ENCODE assay signal across 20 cellular contexts in the genomic region with DNA sequence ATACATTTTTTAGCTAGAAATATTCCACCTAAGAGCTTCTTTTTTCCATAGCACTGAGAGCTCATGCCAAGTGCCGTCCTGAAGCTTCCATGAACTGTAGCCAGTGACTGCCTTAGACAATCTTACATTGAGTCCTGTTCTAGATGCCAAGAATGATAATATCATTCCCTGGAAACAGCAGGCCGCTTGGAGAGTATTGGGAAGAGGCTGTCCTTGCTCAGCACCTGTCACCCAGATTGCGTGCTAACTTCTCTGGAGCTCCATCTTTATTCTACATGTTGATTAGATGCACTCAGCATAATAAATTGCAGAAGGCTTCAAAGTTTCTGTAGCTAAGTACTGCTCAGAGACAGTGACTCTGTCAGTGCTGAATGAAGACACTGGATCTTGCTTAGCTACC.
"Had no signal": no experiment of that assay in that cellular context is flagged by ENCODE, and none has a peak within 500 bp of the region (broad histone marks: within the 10 kb centered on the region; RNA-seq: fewer than 3 reads in every experiment).

No MANE protein-coding gene starts in this region.

- H3K9me3 ChIP-seq: adrenal gland had no signal

- H3K36me3 Mint-ChIP-seq: activated naive CD8-positive, alpha-beta T cell treated with anti-CD3 and anti-CD28 coated beads, Interleukin-2, amount 10 ng/mL, durations not matched to agents 7 days and 5 days had no signal

- H3K9me3 Mint-ChIP-seq: activated naive CD8-positive, alpha-beta T cell treated with anti-CD3 and anti-CD28 coated beads, Interleukin-2, amount 10 ng/mL, durations not matched to agents 7 days and 5 days had no signal

- H3K4me3 Mint-ChIP-seq: activated CD4-positive, alpha-beta T cell treated with anti-CD3 and anti-CD28 coated beads for 36 hours; activated CD8-positive, alpha-beta T cell treated with anti-CD3 and anti-CD28 coated beads, Interleukin-2, amount 10 ng/mL, durations not matched to agents 7 days and 5 days; activated naive CD8-positive, alpha-beta T cell treated with anti-CD3 and anti-CD28 coated beads, Interleukin-2, amount 10 ng/mL, durations not matched to agents 7 days and 5 days had no signal

- DNase-seq: activated CD4-positive, alpha-beta T cell treated with anti-CD3 and anti-CD28 coated beads for 36 hours; activated CD4-positive, alpha-beta T cell treated with anti-CD3 and anti-CD28 coated beads, Interleukin-2, amount 50 U/mL, for 4 hours; activated CD8-positive, alpha-beta memory T cell treated with anti-CD3 and anti-CD28 coated beads, Interleukin-2, amount 50 U/mL, for 48 hours; activated CD8-positive, alpha-beta T cell treated with anti-CD3 and anti-CD28 coated beads, Interleukin-2, amount 10 ng/mL, durations not matched to agents 7 days and 5 days; activated naive CD4-positive, alpha-beta T cell treated with anti-CD3 and anti-CD28 coated beads, Interleukin-2, amount 50 U/mL, for 16 hours; activated naive CD8-positive, alpha-beta T cell treated with anti-CD3 and anti-CD28 coated beads, Interleukin-2, amount 10 ng/mL, durations not matched to agents 7 days and 5 days; activated T-cell treated with anti-CD3 and anti-CD28 coated beads, Interleukin-2, amount 50 U/mL, for 1 hour; adrenal gland; Kasumi-1; KBM-7; NCI-H1048; NCI-H146; NCI-H187 treated with DMSO at 0.1 percent for 48 hours; NCI-H2081 treated with DMSO at 0.1 percent for 48 hours; NCI-H345; NCI-H510A treated with DMSO at 0.1 percent for 48 hours; PC-3; SHP77 treated with DMSO at 0.1 percent for 48 hours; T-helper 1 cell; WERI-Rb-1 had no signal

- H3K27me3 ChIP-seq: adrenal gland had no signal

- H3K27ac ChIP-seq: adrenal gland, WERI-Rb-1 had no signal

- H3K4me1 Mint-ChIP-seq: activated CD4-positive, alpha-beta T cell treated with anti-CD3 and anti-CD28 coated beads for 36 hours; activated naive CD8-positive, alpha-beta T cell treated with anti-CD3 and anti-CD28 coated beads, Interleukin-2, amount 10 ng/mL, durations not matched to agents 7 days and 5 days had no signal

- H3K4me3 ChIP-seq: adrenal gland had no signal

- H3K36me3 ChIP-seq: adrenal gland, WERI-Rb-1 had no signal

- H3K27me3 Mint-ChIP-seq: activated CD4-positive, alpha-beta T cell treated with anti-CD3 and anti-CD28 coated beads for 36 hours; activated naive CD8-positive, alpha-beta T cell treated with anti-CD3 and anti-CD28 coated beads, Interleukin-2, amount 10 ng/mL, durations not matched to agents 7 days and 5 days had no signal

- H3K4me1 ChIP-seq: adrenal gland had no signal

- H3K27ac Mint-ChIP-seq: activated CD4-positive, alpha-beta T cell treated with anti-CD3 and anti-CD28 coated beads for 36 hours; activated CD8-positive, alpha-beta T cell treated with anti-CD3 and anti-CD28 coated beads, Interleukin-2, amount 10 ng/mL, durations not matched to agents 7 days and 5 days; activated naive CD8-positive, alpha-beta T cell treated with anti-CD3 and anti-CD28 coated beads, Interleukin-2, amount 10 ng/mL, durations not matched to agents 7 days and 5 days had no signal
